10 cellular contexts compared by ENCODE assay signal in the genomic region with DNA sequence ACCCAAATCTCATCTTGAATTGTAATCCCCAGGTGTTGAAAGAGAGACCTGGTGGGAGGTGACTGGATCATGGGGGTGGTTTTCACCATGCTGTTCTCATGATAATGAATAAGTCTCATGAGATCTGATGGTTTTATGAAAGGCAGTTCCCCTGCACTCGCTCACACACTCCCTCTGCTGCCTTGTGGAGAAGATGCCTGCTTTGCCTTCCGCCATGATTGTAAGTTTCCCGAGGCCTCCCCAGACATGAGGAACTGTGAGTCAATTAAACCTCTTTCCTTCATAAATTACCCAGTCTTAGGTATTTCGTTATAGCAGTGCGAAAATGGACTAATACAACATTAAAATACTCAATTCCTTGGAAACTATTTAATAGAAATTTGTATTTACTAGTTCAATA.
"Had no signal": no experiment of that assay in that cellular context is flagged by ENCODE, and none has a peak within 500 bp of the region (broad histone marks: within the 10 kb centered on the region; RNA-seq: fewer than 3 reads in every experiment).

No MANE protein-coding gene starts in this region.

- H3K36me3 ChIP-seq: gastroesophageal sphincter had no signal

- H3K4me3 Mint-ChIP-seq: activated naive CD4-positive, alpha-beta T cell treated with anti-CD3 and anti-CD28 coated beads, Interleukin-2, amount 10 ng/mL, durations not matched to agents 7 days and 5 days; mesothelial cell of epicardium; naive B cell had no signal

- H3K9me3 Mint-ChIP-seq: activated naive CD4-positive, alpha-beta T cell treated with anti-CD3 and anti-CD28 coated beads, Interleukin-2, amount 10 ng/mL, durations not matched to agents 7 days and 5 days had no signal

- H3K27ac Mint-ChIP-seq: activated naive CD4-positive, alpha-beta T cell treated with anti-CD3 and anti-CD28 coated beads, Interleukin-2, amount 10 ng/mL, durations not matched to agents 7 days and 5 days; mesothelial cell of epicardium; naive B cell had no signal

- H3K36me3 Mint-ChIP-seq: activated naive CD4-positive, alpha-beta T cell treated with anti-CD3 and anti-CD28 coated beads, Interleukin-2, amount 10 ng/mL, durations not matched to agents 7 days and 5 days; mesothelial cell of epicardium; naive B cell had no signal

- ATAC-seq: gastroesophageal sphincter had no signal

- H3K4me1 ChIP-seq: gastroesophageal sphincter had no signal

- H3K4me1 Mint-ChIP-seq: activated naive CD4-positive, alpha-beta T cell treated with anti-CD3 and anti-CD28 coated beads, Interleukin-2, amount 10 ng/mL, durations not matched to agents 7 days and 5 days; mesothelial cell of epicardium; naive B cell had no signal

- H3K27ac ChIP-seq: gastroesophageal sphincter had no signal

- H3K4me3 ChIP-seq: gastroesophageal sphincter had no signal

- H3K27me3 Mint-ChIP-seq: activated naive CD4-positive, alpha-beta T cell treated with anti-CD3 and anti-CD28 coated beads, Interleukin-2, amount 10 ng/mL, durations not matched to agents 7 days and 5 days had no signal

- DNase-seq: activated CD4-positive, alpha-beta T cell treated with anti-CD3 and anti-CD28 coated beads for 48 hours; activated naive CD4-positive, alpha-beta T cell treated with anti-CD3 and anti-CD28 coated beads, Interleukin-2, amount 10 ng/mL, durations not matched to agents 7 days and 5 days; central memory CD4-positive, alpha-beta T cell; cortex of kidney; effector CD8-positive, alpha-beta T cell; kidney; naive B cell; stimulated activated CD4-positive, alpha-beta T cell treated with anti-CD3 and anti-CD28 coated beads, Interleukin-15, amount 100 ng/mL, for 24 hours had no signal
